9 cellular contexts compared by ENCODE assay signal in the genomic region with DNA sequence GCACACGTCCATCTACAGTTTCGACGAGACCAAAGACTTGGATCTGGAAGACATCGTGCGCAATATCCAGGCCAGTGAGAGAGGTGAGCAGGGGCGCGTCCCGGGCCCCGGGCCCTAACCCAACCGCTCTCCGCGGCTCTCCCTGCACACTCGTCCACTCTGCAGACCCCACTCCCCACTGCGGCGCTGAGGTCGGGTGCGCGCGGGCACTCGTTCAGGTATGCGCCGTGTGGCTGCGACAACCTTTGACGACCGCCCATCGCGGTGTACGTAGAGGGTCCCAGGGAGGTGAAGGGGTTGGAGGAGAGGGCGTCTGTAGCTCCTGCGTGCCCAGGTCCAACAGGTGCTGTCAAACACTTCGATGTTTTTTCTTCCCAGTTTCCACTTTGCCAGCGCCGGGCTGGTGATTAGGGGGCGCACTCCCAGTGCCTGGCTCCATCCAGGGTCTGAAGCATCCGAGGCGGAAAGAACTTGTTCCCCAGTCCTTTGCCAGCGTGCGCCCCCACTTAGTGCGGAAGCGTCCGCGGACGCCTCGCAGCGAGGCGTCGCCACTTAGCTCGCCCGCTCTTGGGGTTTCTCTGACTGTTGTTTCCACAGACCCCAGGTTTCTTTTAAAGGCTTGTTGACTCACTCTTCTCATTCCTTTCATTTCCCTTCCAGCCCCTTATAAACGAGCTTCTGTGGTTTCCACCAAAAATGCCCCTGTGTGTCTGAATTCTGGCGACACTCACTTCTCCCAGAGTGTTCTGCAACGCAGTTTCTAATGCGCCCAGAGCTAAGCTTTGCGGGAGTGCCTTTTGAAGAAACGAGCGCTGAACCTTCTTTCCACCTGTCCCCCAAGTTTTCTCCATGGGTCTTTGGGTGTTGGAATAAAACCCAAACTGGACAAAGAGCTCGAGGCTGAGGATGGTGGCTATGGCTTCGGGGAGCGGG. TPM values are rescaled to one million over a fixed set of nuclear protein-coding genes. Genes with fewer than 3 reads are reported as not detected.
DNase-seq lines count a peak whose midpoint lies in the region; ATAC-seq and TF ChIP-seq lines count a peak whose summit lies in the region.
"Had no signal": no experiment of that assay in that cellular context is flagged by ENCODE, and none has a peak within 500 bp of the region (broad histone marks: within the 10 kb centered on the region; RNA-seq: fewer than 3 reads in every experiment).

No MANE protein-coding gene starts in this region.

- TF ChIP-seq CTCF in left lung (IDR thresholded peaks at IDR 0.05), result no peak
- TF ChIP-seq CTCF in stomach (IDR thresholded peaks at IDR 0.05), result no peak

- H3K27me3 ChIP-seq in left lung (peaks cover 18 to 76% of the 10 kb centered on the region in 2 donors), stomach (peaks cover 4 to 64% (median 39%) of the 10 kb centered on the region in 3 donors)

- H3K9me3 Mint-ChIP-seq in activated CD4-positive, alpha-beta T cell treated with anti-CD3 and anti-CD28 coated beads for 36 hours (ENCODE audit: low read depth), result no peaks in the 10 kb centered on the region

- H3K36me3 Mint-ChIP-seq in activated CD4-positive, alpha-beta T cell treated with anti-CD3 and anti-CD28 coated beads for 36 hours (ENCODE audit: low read depth), result no peaks in the 10 kb centered on the region

- H3K4me3 ChIP-seq in left lung, result peak overlapping the region; percentile 24 to 56
- H3K4me3 ChIP-seq in stomach, result peak overlapping the region; percentile 49 to 82 (median 67)

- H3K27me3 Mint-ChIP-seq in activated CD4-positive, alpha-beta T cell treated with anti-CD3 and anti-CD28 coated beads for 36 hours, result peaks cover 68% of the 10 kb centered on the region

- H3K27ac ChIP-seq in left lung, result peak overlapping the region; percentile 33 to 60
- H3K27ac ChIP-seq in stomach, result no peak overlapping the region
- H3K27ac ChIP-seq: BLaER1 treated with 17β-estradiol and CSF1 and Interleukin-3, amounts not matched to agents 10 nM and 100 nM had no signal

- 4 to 7% (median 6%) methylated on average over 44 to 59 of the region's 59 CpGs for WGBS in stomach, 5 donors

- no peak for TF ChIP-seq EP300 in stomach (IDR thresholded peaks at IDR 0.05)

- DNase-seq in activated CD4-positive, alpha-beta T cell treated with anti-CD3 and anti-CD28 coated beads for 36 hours, result peak; percentile 10
- no peak for DNase-seq in activated CD4-positive, alpha-beta T cell treated with anti-CD3 and anti-CD28 coated beads for 4 hours
- peak; percentile 10 for DNase-seq in amniotic stem cell (lab: John Stamatoyannopoulos, UW)
- peak in 1 of 2 donors; percentile 74 for DNase-seq in left lung
- no peak for DNase-seq in stomach
- no peak for DNase-seq in stimulated activated naive CD4-positive, alpha-beta T cell treated with Interleukin-2 at 50 U/mL for 16 hours (lab: John Stamatoyannopoulos, UW)
- DNase-seq in dedifferentiated amniotic fluid mesenchymal stem cell (ENCODE audit: extremely low spot score), result no peak

- peaks cover 27% of the 10 kb centered on the region for H3K4me1 Mint-ChIP-seq in activated CD4-positive, alpha-beta T cell treated with anti-CD3 and anti-CD28 coated beads for 36 hours

- H3K36me3 ChIP-seq in left lung (no peaks in the 10 kb centered on the region), stomach (no peaks in the 10 kb centered on the region)
- H3K36me3 ChIP-seq: BLaER1 treated with 17β-estradiol and CSF1 and Interleukin-3, amounts not matched to agents 10 nM and 100 nM had no signal

- no peaks in the 10 kb centered on the region for H3K9me3 ChIP-seq in left lung
- H3K9me3 ChIP-seq in stomach, result peaks cover 0 to 7% (median 1%) of the 10 kb centered on the region in 4 donors

- intact Hi-C loops in activated CD4-positive, alpha-beta T cell treated with anti-CD3 and anti-CD28 coated beads for 36 hours (cut with DNase I, micrococcal nuclease), result loop anchor here in 1 of 2 experiments (5.0 to 10.0 kb wide), 2 partner anchors 590 to 1222 kb away; a partner anchor contains a TSS
- intact Hi-C loops in left lung (cut with DNase I), result loop anchor here in 1 of 2 donors (10.0 kb wide), 1 partner anchor 132 kb away; no protein-coding TSS in a partner anchor
- intact Hi-C loops in stomach (cut with DNase I; ENCODE audit: low total_unique reads), result loop anchor here (10.0 kb wide), 1 partner anchor 712 kb away; no protein-coding TSS in a partner anchor

- H3K4me3 Mint-ChIP-seq in activated CD4-positive, alpha-beta T cell treated with anti-CD3 and anti-CD28 coated beads for 36 hours, result peak overlapping the region; percentile 32

- no peak overlapping the region for H3K27ac Mint-ChIP-seq in activated CD4-positive, alpha-beta T cell treated with anti-CD3 and anti-CD28 coated beads for 36 hours

- CTCF ChIA-PET in activated CD4-positive, alpha-beta T cell treated with anti-CD3 and anti-CD28 coated beads for 36 hours (lab: Charles Lee), result interaction anchor here (0.7 kb wide), 1 partner anchor 41 kb away, joined by 3 read pairs; no protein-coding TSS in a partner anchor

- no peak for ATAC-seq in activated CD4-positive, alpha-beta T cell treated with anti-CD3 and anti-CD28 coated beads for 36 hours
- ATAC-seq in left lung, result no peak
- ATAC-seq in HG02852 (IDR thresholded peaks at IDR 0.05; ENCODE audit: unreplicated experiment), result no peak

- H3K4me1 ChIP-seq in left lung, result peaks cover 12 to 55% of the 10 kb centered on the region in 2 donors
- peaks cover 19 to 52% (median 41%) of the 10 kb centered on the region in 4 donors for H3K4me1 ChIP-seq in stomach

- POLR2A ChIA-PET in activated CD4-positive, alpha-beta T cell treated with anti-CD3 and anti-CD28 coated beads for 36 hours (lab: Charles Lee), result interaction anchor here (0.7 kb wide), 1 partner anchor 59 kb away, joined by 3 read pairs; no protein-coding TSS in a partner anchor

- TF ChIP-seq POLR2A in stomach (IDR thresholded peaks at IDR 0.05), result no peak

RNA-seq across cellular contexts. Expression of a gene that starts 1.6 kb away (rescaled TPM):
- under 1 TPM; 0.05 to 0.09 TPM for total RNA-seq in activated CD4-positive, alpha-beta T cell treated with anti-CD3 and anti-CD28 coated beads for 36 hours
- total RNA-seq in left lung (10 to 100 TPM; 16.5 to 33.9 TPM), stomach (10 to 100 TPM in 1 of 5 donors, 1 to 10 TPM in 1, under 1 TPM in 1, not detected in 2; 0.89 to 15.8 (median 2.8) TPM)
- polyA plus RNA-seq in stomach, result 1 to 10 TPM in 1 of 3 donors, under 1 TPM in 2; 0.25 to 3.1 (median 0.61) TPM

Comparison
In these comparisons a context has a peak if more than half of its experiments do, and no peak if none do; other contexts are left out.
1. DNase-seq: peak in activated CD4-positive, alpha-beta T cell treated with anti-CD3 and anti-CD28 coated beads for 36 hours (single experiment) and amniotic stem cell (single experiment); none in activated CD4-positive, alpha-beta T cell treated with anti-CD3 and anti-CD28 coated beads for 4 hours (0 of 2), stomach (single experiment), stimulated activated naive CD4-positive, alpha-beta T cell treated with Interleukin-2 at 50 U/mL for 16 hours (single experiment) and dedifferentiated amniotic fluid mesenchymal stem cell (single experiment).
2. H3K27ac ChIP-seq: peak in left lung (2 of 2); none in stomach (0 of 5).